Comparison of ENCODE assay signal across 9 cellular contexts in the genomic region with DNA sequence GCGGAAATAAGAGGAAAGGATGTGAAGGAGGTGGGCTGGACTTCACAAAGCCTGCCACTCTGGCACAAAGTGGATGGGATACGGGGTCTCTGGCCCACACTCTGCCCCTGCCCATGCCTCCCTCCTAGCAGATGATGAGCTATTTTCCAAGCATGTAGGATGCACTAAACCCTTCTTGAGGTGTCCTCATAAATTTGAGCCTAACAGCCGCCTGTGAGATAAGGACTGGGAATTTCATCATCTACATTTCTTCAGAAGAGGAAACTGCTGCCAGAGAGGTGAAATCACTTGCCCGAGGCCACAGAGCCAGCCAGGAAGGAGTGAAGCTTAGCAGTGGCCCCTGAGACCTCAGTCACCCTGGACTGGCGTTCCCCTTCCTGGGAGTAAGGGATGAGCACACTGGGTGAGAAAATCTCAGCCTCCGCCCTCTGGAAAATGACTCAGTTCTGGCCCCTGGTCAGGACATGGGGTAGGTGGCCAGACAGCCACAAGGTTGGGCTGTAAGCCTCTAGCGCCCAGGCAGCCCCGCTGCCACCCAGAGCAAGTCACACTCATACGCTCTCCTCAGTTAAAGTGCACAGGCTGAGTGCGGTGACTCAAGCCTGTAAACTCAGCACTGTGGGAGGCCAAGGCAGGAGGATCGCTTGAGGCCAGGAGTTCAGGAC. TPM values are rescaled to one million over a fixed set of nuclear protein-coding genes. Genes with fewer than 3 reads are reported as not detected.
DNase-seq lines count a peak whose midpoint lies in the region; ATAC-seq and TF ChIP-seq lines count a peak whose summit lies in the region.
"Had no signal": no experiment of that assay in that cellular context is flagged by ENCODE, and none has a peak within 500 bp of the region (broad histone marks: within the 10 kb centered on the region; RNA-seq: fewer than 3 reads in every experiment).

No MANE protein-coding gene starts in this region.

- H3K36me3 Mint-ChIP-seq in activated T-helper 1 cell treated with anti-CD3 and anti-CD28 coated beads, Interleukin-12 subunit alpha, Interleukin-12 subunit beta, Interleukin-2, Interleukin-4 antibody, amounts not matched to agents 30 ng/mL and 10 ng/mL and 1 ng/mL, durations not matched to agents 14 hours and 24 hours and 36 hours (ENCODE audit: low read depth), result no peaks in the 10 kb centered on the region

- peaks cover 2% of the 10 kb centered on the region for H3K27me3 Mint-ChIP-seq in activated T-helper 1 cell treated with anti-CD3 and anti-CD28 coated beads, Interleukin-12 subunit alpha, Interleukin-12 subunit beta, Interleukin-2, Interleukin-4 antibody, amounts not matched to agents 30 ng/mL and 10 ng/mL and 1 ng/mL, durations not matched to agents 14 hours and 24 hours and 36 hours (ENCODE audit: insufficient read depth)

- no peak overlapping the region for H3K27ac ChIP-seq in right lobe of liver

- TF ChIP-seq CTCF in astrocyte of the spinal cord (IDR thresholded peaks at IDR 0.05; ENCODE audit: low read depth, low read length) (no peak), right lobe of liver (IDR thresholded peaks at IDR 0.05) (no peak)

- H3K4me3 Mint-ChIP-seq in activated T-helper 1 cell treated with anti-CD3 and anti-CD28 coated beads, Interleukin-12 subunit alpha, Interleukin-12 subunit beta, Interleukin-2, Interleukin-4 antibody, amounts not matched to agents 30 ng/mL and 10 ng/mL and 1 ng/mL, durations not matched to agents 14 hours and 24 hours and 36 hours, result no peak overlapping the region

- no peaks in the 10 kb centered on the region for H3K27me3 ChIP-seq in right lobe of liver

- no peaks in the 10 kb centered on the region for H3K9me3 Mint-ChIP-seq in activated T-helper 1 cell treated with anti-CD3 and anti-CD28 coated beads, Interleukin-12 subunit alpha, Interleukin-12 subunit beta, Interleukin-2, Interleukin-4 antibody, amounts not matched to agents 30 ng/mL and 10 ng/mL and 1 ng/mL, durations not matched to agents 14 hours and 24 hours and 36 hours

- no peak overlapping the region for H3K27ac Mint-ChIP-seq in activated T-helper 1 cell treated with anti-CD3 and anti-CD28 coated beads, Interleukin-12 subunit alpha, Interleukin-12 subunit beta, Interleukin-2, Interleukin-4 antibody, amounts not matched to agents 30 ng/mL and 10 ng/mL and 1 ng/mL, durations not matched to agents 14 hours and 24 hours and 36 hours

- TF ChIP-seq POLR2A in right lobe of liver (IDR thresholded peaks at IDR 0.05), result no peak

- no peaks in the 10 kb centered on the region for H3K9me3 ChIP-seq in right lobe of liver

- intact Hi-C loops in right lobe of liver (cut with DNase I), result no loop called here
- intact Hi-C loops in activated T-helper 1 cell treated with anti-CD3 and anti-CD28 coated beads, Interleukin-12 subunit alpha, Interleukin-12 subunit beta, Interleukin-2, Interleukin-4 antibody, amounts not matched to agents 30 ng/mL and 10 ng/mL and 1 ng/mL, durations not matched to agents 14 hours and 24 hours and 36 hours (cut with micrococcal nuclease), result no loop called here

- peak; percentile 7 to 73 (median 28) for ATAC-seq in right lobe of liver
- no peak for ATAC-seq in HG02798 (IDR thresholded peaks at IDR 0.05; ENCODE audit: poor library complexity, unreplicated experiment)

- H3K36me3 ChIP-seq in right lobe of liver, result no peaks in the 10 kb centered on the region

- H3K4me1 ChIP-seq in right lobe of liver, result no peaks in the 10 kb centered on the region

- H3K4me3 ChIP-seq in astrocyte of the spinal cord (ENCODE audit: low read depth, low read length), result no peak overlapping the region
- no peak overlapping the region for H3K4me3 ChIP-seq in right lobe of liver

- 60% methylated on average over 3 of the region's 11 CpGs for WGBS in right lobe of liver (ENCODE audit: insufficient coverage, low coverage, low lambda C conversion rate, missing lambda C conversion rate)

- DNase-seq in AG20443 (ENCODE audit: low spot score) (peak; percentile 87), LoVo (ENCODE audit: low spot score) (peak; percentile 73), astrocyte of the spinal cord (ENCODE audit: low read depth, low spot score) (peak; percentile 44), right lobe of liver (peak in 2 of 3 donors; percentile 26 to 54), NCI-H1092 treated with DMSO at 0.1 percent for 48 hours (lab: John Stamatoyannopoulos, UW) (no peak), medulla oblongata (ENCODE audit: extremely low spot score) (no peak)
- DNase-seq in activated T-helper 1 cell treated with anti-CD3 and anti-CD28 coated beads, Interleukin-12 subunit alpha, Interleukin-12 subunit beta, Interleukin-2, Interleukin-4 antibody, amounts not matched to agents 30 ng/mL and 10 ng/mL and 1 ng/mL, durations not matched to agents 14 hours and 24 hours and 36 hours (ENCODE audit: low spot score), result no peak
- DNase-seq: NCI-H524 treated with DMSO at 0.1 percent for 48 hours had no signal

- in situ Hi-C loops in astrocyte of the spinal cord (cut with HindIII; ENCODE audit: low sequenced_read_pairs), result no loop called here

- no peaks in the 10 kb centered on the region for H3K4me1 Mint-ChIP-seq in activated T-helper 1 cell treated with anti-CD3 and anti-CD28 coated beads, Interleukin-12 subunit alpha, Interleukin-12 subunit beta, Interleukin-2, Interleukin-4 antibody, amounts not matched to agents 30 ng/mL and 10 ng/mL and 1 ng/mL, durations not matched to agents 14 hours and 24 hours and 36 hours (ENCODE audit: low read depth)

RNA-seq across cellular contexts. Expression of a gene that starts 27.9 kb away (rescaled TPM):
- total RNA-seq in right lobe of liver, result 10 to 100 TPM in 1 of 6 experiments, 1 to 10 TPM in 3, under 1 TPM in 2; 0.61 to 10.2 (median 1.3) TPM
- total RNA-seq in activated T-helper 1 cell treated with anti-CD3 and anti-CD28 coated beads, Interleukin-12 subunit alpha, Interleukin-12 subunit beta, Interleukin-2, Interleukin-4 antibody, amounts not matched to agents 30 ng/mL and 10 ng/mL and 1 ng/mL, durations not matched to agents 14 hours and 24 hours and 36 hours, result 5.3 and 5.7 TPM in 2 replicates

RNA-seq across cellular contexts. Expression of a gene that starts 48.6 kb away (rescaled TPM):
- under 1 TPM in 4 of 6 experiments, not detected in 2; 0.05 to 0.20 (median 0.07) TPM for total RNA-seq in right lobe of liver
- total RNA-seq in activated T-helper 1 cell treated with anti-CD3 and anti-CD28 coated beads, Interleukin-12 subunit alpha, Interleukin-12 subunit beta, Interleukin-2, Interleukin-4 antibody, amounts not matched to agents 30 ng/mL and 10 ng/mL and 1 ng/mL, durations not matched to agents 14 hours and 24 hours and 36 hours, result not detected in 2 replicates

RNA-seq across cellular contexts. Expression of a gene that starts 59.0 kb away (rescaled TPM):
- 10 to 100 TPM; 33.5 to 42.7 (median 39.6) TPM for total RNA-seq in right lobe of liver
- 27.3 and 27.7 TPM in 2 replicates for total RNA-seq in activated T-helper 1 cell treated with anti-CD3 and anti-CD28 coated beads, Interleukin-12 subunit alpha, Interleukin-12 subunit beta, Interleukin-2, Interleukin-4 antibody, amounts not matched to agents 30 ng/mL and 10 ng/mL and 1 ng/mL, durations not matched to agents 14 hours and 24 hours and 36 hours

Comparison
In these comparisons a context has a peak if more than half of its experiments do, and no peak if none do; other contexts are left out.
1. DNase-seq: peak in AG20443 (single experiment), LoVo (single experiment), astrocyte of the spinal cord (single experiment) and right lobe of liver (2 of 3); none in NCI-H1092 treated with DMSO at 0.1 percent for 48 hours (single experiment), medulla oblongata (single experiment) and activated T-helper 1 cell treated with anti-CD3 and anti-CD28 coated beads, Interleukin-12 subunit alpha, Interleukin-12 subunit beta, Interleukin-2, Interleukin-4 antibody, amounts not matched to agents 30 ng/mL and 10 ng/mL and 1 ng/mL, durations not matched to agents 14 hours and 24 hours and 36 hours (single experiment).